ENCODE assay signal across 8 cellular contexts in the genomic region with DNA sequence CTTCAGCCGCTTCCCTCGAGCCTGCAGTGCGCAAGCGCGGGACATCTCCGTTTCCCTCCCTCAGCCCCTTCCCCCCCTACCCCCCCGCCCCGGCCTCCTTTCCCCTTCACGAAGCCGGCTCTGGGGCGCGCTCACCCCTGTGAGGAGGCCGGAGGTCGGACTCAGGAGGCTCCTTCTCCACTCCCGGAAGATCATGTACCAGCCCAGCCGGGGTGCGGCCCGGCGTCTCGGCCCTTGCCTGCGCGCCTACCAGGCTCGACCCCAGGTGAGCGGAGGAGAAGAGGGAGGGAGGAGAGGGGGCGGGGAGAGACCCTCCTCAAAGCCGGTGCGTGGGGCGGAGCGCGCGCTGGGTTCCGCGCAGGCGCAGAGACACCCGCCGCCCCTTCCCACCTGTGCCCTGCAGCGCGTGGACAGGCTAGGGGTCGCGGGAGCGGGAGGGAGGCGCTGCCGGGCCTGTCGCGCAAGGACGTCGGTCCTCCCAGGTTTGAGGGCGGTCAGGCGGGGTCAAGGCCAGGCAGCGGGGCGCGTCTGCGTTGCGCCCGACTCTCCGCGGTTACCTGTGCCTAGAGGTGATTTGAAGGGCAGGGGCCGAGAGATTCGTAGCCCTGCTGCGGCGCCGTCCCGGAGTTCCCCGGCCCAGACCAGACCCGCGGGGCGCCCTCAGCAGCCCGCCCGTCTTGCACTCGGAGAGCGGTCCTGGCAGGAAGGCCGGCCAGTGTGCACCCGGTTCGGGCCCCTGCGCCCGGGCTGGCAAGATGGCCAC. TPM values are rescaled to one million over a fixed set of nuclear protein-coding genes. Genes with fewer than 3 reads are reported as not detected.
DNase-seq lines count a peak whose midpoint lies in the region; ATAC-seq, FAIRE-seq and TF ChIP-seq lines count a peak whose summit lies in the region.

A gene with protein sequence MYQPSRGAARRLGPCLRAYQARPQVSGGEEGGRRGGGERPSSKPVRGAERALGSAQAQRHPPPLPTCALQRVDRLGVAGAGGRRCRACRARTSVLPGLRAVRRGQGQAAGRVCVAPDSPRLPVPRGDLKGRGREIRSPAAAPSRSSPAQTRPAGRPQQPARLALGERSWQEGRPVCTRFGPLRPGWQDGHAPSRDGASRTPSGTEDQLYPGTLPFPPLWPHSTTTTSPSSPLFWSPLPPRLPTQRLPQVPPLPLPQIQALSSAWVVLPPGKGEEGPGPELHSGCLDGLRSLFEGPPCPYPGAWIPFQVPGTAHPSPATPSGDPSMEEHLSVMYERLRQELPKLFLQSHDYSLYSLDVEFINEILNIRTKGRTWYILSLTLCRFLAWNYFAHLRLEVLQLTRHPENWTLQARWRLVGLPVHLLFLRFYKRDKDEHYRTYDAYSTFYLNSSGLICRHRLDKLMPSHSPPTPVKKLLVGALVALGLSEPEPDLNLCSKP (plus strand): TSS at position 95 of the 763 bp plus-strand sequence. CDS start 99 bp downstream, at position 194.

- peak within 1 kb of the TSS; percentile 86 to 95 (median 92) for H3K4me3 Mint-ChIP-seq in IgD-negative memory B cell

- no peak for TF ChIP-seq CTCF in D721Med (IDR thresholded peaks at IDR 0.05; ENCODE audit: insufficient read depth, missing control alignments)

- H3K4me1 Mint-ChIP-seq in IgD-negative memory B cell: peaks cover 6 to 18% (median 9%) of the 10 kb centered on the region in 3 donors

- no peak for FAIRE-seq in D721Med (lab: Jason Lieb, UNC)

- H3K4me1 ChIP-seq in mucosa of stomach (ENCODE audit: control insufficient read depth, insufficient read depth, low read length): peaks cover 11% of the 10 kb centered on the region

- H3K27ac Mint-ChIP-seq in IgD-negative memory B cell: peak within 1 kb of the TSS; percentile 75 to 97 (median 95)

- no peaks in the 10 kb centered on the region for H3K27me3 ChIP-seq in mucosa of stomach (ENCODE audit: control insufficient read depth, insufficient read depth, low read length)

- no peaks in the 10 kb centered on the region for H3K27me3 Mint-ChIP-seq in IgD-negative memory B cell

- peak within 1 kb of the TSS; percentile 93 for H3K9ac ChIP-seq in mucosa of stomach (ENCODE audit: low read length)

- peak; percentile 50 for TF ChIP-seq POLR2A in erythroblast (IDR thresholded peaks at IDR 0.05; ENCODE audit: low read length)

- H3K9me3 Mint-ChIP-seq in IgD-negative memory B cell: no peaks in the 10 kb centered on the region

- no peaks in the 10 kb centered on the region for H3K36me3 Mint-ChIP-seq in IgD-negative memory B cell

- no peaks in the 10 kb centered on the region for H3K9me3 ChIP-seq in mucosa of stomach (ENCODE audit: control insufficient read depth, low read length)

- DNase-seq in D721Med (ENCODE audit: insufficient read length, low spot score) (peak; percentile 82), OCI-M2 (lab: John Stamatoyannopoulos, UW; ENCODE audit: unreplicated experiment) (peak; percentile 51), erythroblast (lab: John Stamatoyannopoulos, UW) (peak; percentile 83 to 84)
- DNase-seq in activated T-cell treated with anti-CD3 and anti-CD28 coated beads, Interleukin-2, amount 50 U/mL, for 1 hour: peak; percentile 93
- DNase-seq in stimulated activated CD8-positive, alpha-beta memory T cell treated with anti-CD3 and anti-CD28 coated beads, Interleukin-7, amount 100 ng/mL, for 24 hours (ENCODE audit: low read depth): peak; percentile 80

- peak within 1 kb of the TSS; percentile 77 for H3K4me3 ChIP-seq in mucosa of stomach (ENCODE audit: low read length)

- H3K36me3 ChIP-seq in mucosa of stomach (ENCODE audit: control insufficient read depth, insufficient read depth, low read length): peaks cover 4% of the 10 kb centered on the region

- ATAC-seq in GM21529 (IDR thresholded peaks at IDR 0.05; ENCODE audit: unreplicated experiment): peak; percentile 63

RNA-seq across cellular contexts. Expression of the gene that starts here (rescaled TPM):
- polyA plus RNA-seq in IgD-negative memory B cell: 26.9 TPM

Comparison
In these comparisons a context has a peak if more than half of its experiments do, and no peak if none do; other contexts are left out.
1. Peak in every context shown above with its lines: DNase-seq, ATAC-seq and H3K4me3 ChIP-seq.